In genomic region chr10:5946419-5946775, GRCh38 we compare ENCODE assay signal across 8 cellular contexts. TPM values are rescaled to one million over a fixed set of nuclear protein-coding genes. Genes with fewer than 3 reads are reported as not detected.
A peak's percentile ranks its signal among the peaks of the same experiment; 100 is the strongest.
DNase-seq lines count a peak whose midpoint lies in the region; ATAC-seq and TF ChIP-seq lines count a peak whose summit lies in the region.
"Not testable (repeated sequence)": the region's sequence is repeated elsewhere in the genome, so short reads cannot be mapped to it uniquely, and the experiment has no call there.

No MANE protein-coding gene starts in this region.

- 86 to 90% methylated on average over 10 of the region's 10 CpGs for WGBS in heart right ventricle, 2 donors
- WGBS in lung, 2 donors: 77 to 85% methylated on average over 10 of the region's 10 CpGs
- 88 to 91% methylated on average over 10 of the region's 10 CpGs for WGBS in aorta, 2 donors

- not testable (repeated sequence) for H3K9me3 Mint-ChIP-seq in dendritic cell treated with granulocyte-macrophage colony-stimulating factor and Interleukin-4, amounts not matched to agents 40 ng/mL and 50 ng/mL, for 4 days

- not testable (repeated sequence) for DNase-seq in MG63; adipocyte (ENCODE audit: low read depth); heart right ventricle; lung (ENCODE audit: low spot score)
- peak; percentile 48 for DNase-seq in posterior vena cava (ENCODE audit: low spot score)
- peak; percentile 48 to 49 for DNase-seq in aorta

- not testable (repeated sequence) for TF ChIP-seq CTCF in heart right ventricle (IDR thresholded peaks at IDR 0.05); lung (IDR thresholded peaks at IDR 0.05; ENCODE audit: control extremely low read depth, extremely low read depth)

- peak overlapping the region; percentile 65 for H3K27ac Mint-ChIP-seq in dendritic cell treated with granulocyte-macrophage colony-stimulating factor and Interleukin-4, amounts not matched to agents 40 ng/mL and 50 ng/mL, for 4 days

- not testable (repeated sequence) for H3K27me3 Mint-ChIP-seq in dendritic cell treated with granulocyte-macrophage colony-stimulating factor and Interleukin-4, amounts not matched to agents 40 ng/mL and 50 ng/mL, for 4 days

- not testable (repeated sequence) for H3K9me3 ChIP-seq in MG63; adipocyte (ENCODE audit: control insufficient read depth, low read length); heart right ventricle; lung (ENCODE audit: control insufficient read depth in 2 of 2, insufficient read depth in 1 of 2, low read length in 1 of 2); subcutaneous abdominal adipose tissue (ENCODE audit: control insufficient read depth in 5 of 5, low read length in 5 of 5); aorta (ENCODE audit: control insufficient read depth, low read length)

- ATAC-seq in heart right ventricle; lung (ENCODE audit: insufficient read depth, low FRiP score); aorta (ENCODE audit: low FRiP score): not testable (repeated sequence)

- not testable (repeated sequence) for H3K36me3 ChIP-seq in MG63; adipocyte (ENCODE audit: control insufficient read depth, insufficient read depth, low read length, severe bottlenecking); heart right ventricle; lung (ENCODE audit: control insufficient read depth in 2 of 2, insufficient read depth in 2 of 2, low read length in 2 of 2); subcutaneous abdominal adipose tissue (ENCODE audit: control insufficient read depth in 5 of 5, insufficient read depth in 5 of 5, low read length in 5 of 5); aorta (ENCODE audit: control insufficient read depth in 1 of 2, insufficient read depth in 2 of 2, low read length in 1 of 2)

- H3K4me1 ChIP-seq in adipocyte (ENCODE audit: control insufficient read depth, insufficient read depth, low read length): peaks cover 39% of the 10 kb centered on the region
- peaks cover 14 to 87% (median 61%) of the 10 kb centered on the region in 9 donors for H3K4me1 ChIP-seq in heart right ventricle
- peaks cover 8 to 15% of the 10 kb centered on the region in 2 donors for H3K4me1 ChIP-seq in lung (ENCODE audit: control insufficient read depth in 2 of 2, insufficient read depth in 2 of 2, low read length in 2 of 2)
- H3K4me1 ChIP-seq in subcutaneous abdominal adipose tissue (ENCODE audit: control insufficient read depth in 5 of 5, insufficient read depth in 5 of 5, low read length in 5 of 5): peaks cover 24 to 80% (median 65%) of the 10 kb centered on the region in 5 donors
- H3K4me1 ChIP-seq in aorta (ENCODE audit: control insufficient read depth in 1 of 2, insufficient read depth in 2 of 2, low read length in 2 of 2): not testable (repeated sequence)

- peak overlapping the region; percentile 39 for H3K4me3 ChIP-seq in MG63
- H3K4me3 ChIP-seq in adipocyte (ENCODE audit: low read length): peak overlapping the region; percentile 69
- peak overlapping the region in 1 of 10 donors; percentile 42 for H3K4me3 ChIP-seq in heart right ventricle
- not testable (repeated sequence) for H3K4me3 ChIP-seq in lung; aorta (ENCODE audit: low read length in 2 of 2)
- H3K4me3 ChIP-seq in subcutaneous abdominal adipose tissue (ENCODE audit: low read depth in 1 of 5, low read length in 5 of 5): peak overlapping the region in 1 of 5 donors; percentile 56

- H3K9ac ChIP-seq in adipocyte (ENCODE audit: low read length) (peak overlapping the region; percentile 61), subcutaneous abdominal adipose tissue (ENCODE audit: low read length in 5 of 5) (peak overlapping the region in 2 of 5 donors; percentile 8 to 56)

- H3K27me3 ChIP-seq in MG63; adipocyte (replicated peaks; ENCODE audit: control insufficient read depth, insufficient read depth, low read length); heart right ventricle; lung (ENCODE audit: control insufficient read depth, insufficient read depth); subcutaneous abdominal adipose tissue (ENCODE audit: control insufficient read depth in 5 of 5, insufficient read depth in 4 of 5, low read length in 5 of 5); aorta (ENCODE audit: control insufficient read depth in 1 of 2, insufficient read depth in 2 of 2, low read length in 1 of 2): not testable (repeated sequence)

- not testable (repeated sequence) for H3K36me3 Mint-ChIP-seq in dendritic cell treated with granulocyte-macrophage colony-stimulating factor and Interleukin-4, amounts not matched to agents 40 ng/mL and 50 ng/mL, for 4 days (ENCODE audit: low read depth)

- peaks cover 74% of the 10 kb centered on the region for H3K4me1 Mint-ChIP-seq in dendritic cell treated with granulocyte-macrophage colony-stimulating factor and Interleukin-4, amounts not matched to agents 40 ng/mL and 50 ng/mL, for 4 days (ENCODE audit: low read depth)

- H3K27ac ChIP-seq in heart right ventricle (peak overlapping the region; percentile 72 to 97 (median 90)), lung (ENCODE audit: low read depth in 1 of 2, low read length in 1 of 2) (peak overlapping the region; percentile 82 to 93), subcutaneous abdominal adipose tissue (ENCODE audit: low read depth, low read length) (peak overlapping the region; percentile 73), aorta (ENCODE audit: low read depth in 1 of 2, low read length in 2 of 2) (peak overlapping the region; percentile 66 to 71)

- H3K4me3 Mint-ChIP-seq in dendritic cell treated with granulocyte-macrophage colony-stimulating factor and Interleukin-4, amounts not matched to agents 40 ng/mL and 50 ng/mL, for 4 days: not testable (repeated sequence)

- intact Hi-C loops in dendritic cell treated with granulocyte-macrophage colony-stimulating factor and Interleukin-4, amounts not matched to agents 40 ng/mL and 50 ng/mL, for 4 days (cut with micrococcal nuclease): loop anchor here (5.0 kb wide), 1 partner anchor 141 kb away; the partner anchor contains the start of gene RBM17
- intact Hi-C loops in heart right ventricle (cut with DNase I) (loop anchor here in 4 of 10 donors (5.0 to 10.0 kb wide), 4 partner anchors 68 to 141 kb away; partner anchors contain the start of gene RBM17 (in 4 of the 4)), posterior vena cava (cut with DNase I) (loop anchor here (5.0 to 10.0 kb wide), 2 partner anchors 138 to 226 kb away; partner anchors contain the start of gene RBM17 (in 1 of the 2)), aorta (cut with DNase I) (loop anchor here (2.0 to 10.0 kb wide), 3 partner anchors 30 to 141 kb away; partner anchors contain the start of genes IL15RA (in 1 of the 2) and RBM17 (in 1 of the 2))

RNA-seq across cellular contexts. Expression of gene IL15RA, which starts 30.9 kb away (rescaled TPM):
- total RNA-seq in MG63 (2014; rRNA removed; shearing (Covaris generic); ENCODE audit: low replicate concordance): 15.3 and 23.8 TPM in 2 replicates
- 10 to 100 TPM in 3 of 10 donors, 1 to 10 TPM in 7; 3.5 to 21.0 (median 5.6) TPM for total RNA-seq in heart right ventricle
- 10 to 100 TPM; 11.7 to 18.7 TPM for polyA plus RNA-seq in heart right ventricle
- 10 to 100 TPM; 13.2 to 40.0 TPM for total RNA-seq in lung
- polyA plus RNA-seq in lung: 10 to 100 TPM; 25.5 to 67.7 TPM
- total RNA-seq in posterior vena cava: 10 to 100 TPM; 16.9 to 20.9 TPM
- 10 to 100 TPM; 19.0 to 21.2 TPM for total RNA-seq in aorta
- 10 to 100 TPM in 1 of 2 donors, 1 to 10 TPM in 1; 6.0 to 23.9 TPM for polyA plus RNA-seq in aorta

RNA-seq across cellular contexts. Expression of gene FBH1, which starts 56.4 kb away (rescaled TPM):
- 54.3 and 98.6 TPM in 2 replicates for total RNA-seq in MG63 (2014; rRNA removed; shearing (Covaris generic); ENCODE audit: low replicate concordance)
- total RNA-seq in heart right ventricle (100 to 1,000 TPM in 1 of 10 donors, 10 to 100 TPM in 9; 57.8 to 134 (median 76.0) TPM), lung (10 to 100 TPM; 85.3 to 93.2 TPM), posterior vena cava (10 to 100 TPM; 75.1 to 78.6 TPM), aorta (100 to 1,000 TPM; 108 to 110 TPM)
- polyA plus RNA-seq in heart right ventricle (10 to 100 TPM; 59.1 to 91.9 TPM), lung (10 to 100 TPM; 39.4 to 42.2 TPM), aorta (100 to 1,000 TPM in 1 of 2 donors, 10 to 100 TPM in 1; 36.9 to 101 TPM)

RNA-seq across cellular contexts. Expression of gene ANKRD16, which starts 56.7 kb away (rescaled TPM):
- total RNA-seq in MG63 (2014; rRNA removed; shearing (Covaris generic); ENCODE audit: low replicate concordance): 7.4 and 12.2 TPM in 2 replicates
- total RNA-seq in heart right ventricle: 1 to 10 TPM; 2.2 to 3.9 (median 3.4) TPM
- polyA plus RNA-seq in heart right ventricle: 1 to 10 TPM; 3.0 to 3.8 TPM
- 10 to 100 TPM in 1 of 2 donors, 1 to 10 TPM in 1; 7.7 to 14.0 TPM for total RNA-seq in lung
- polyA plus RNA-seq in lung: 1 to 10 TPM; 4.5 to 5.0 TPM
- total RNA-seq in posterior vena cava: 1 to 10 TPM; 3.6 to 4.5 TPM
- total RNA-seq in aorta: 1 to 10 TPM; 4.6 to 8.8 TPM
- 1 to 10 TPM; 6.1 to 6.7 TPM for polyA plus RNA-seq in aorta
